In the genomic region with DNA sequence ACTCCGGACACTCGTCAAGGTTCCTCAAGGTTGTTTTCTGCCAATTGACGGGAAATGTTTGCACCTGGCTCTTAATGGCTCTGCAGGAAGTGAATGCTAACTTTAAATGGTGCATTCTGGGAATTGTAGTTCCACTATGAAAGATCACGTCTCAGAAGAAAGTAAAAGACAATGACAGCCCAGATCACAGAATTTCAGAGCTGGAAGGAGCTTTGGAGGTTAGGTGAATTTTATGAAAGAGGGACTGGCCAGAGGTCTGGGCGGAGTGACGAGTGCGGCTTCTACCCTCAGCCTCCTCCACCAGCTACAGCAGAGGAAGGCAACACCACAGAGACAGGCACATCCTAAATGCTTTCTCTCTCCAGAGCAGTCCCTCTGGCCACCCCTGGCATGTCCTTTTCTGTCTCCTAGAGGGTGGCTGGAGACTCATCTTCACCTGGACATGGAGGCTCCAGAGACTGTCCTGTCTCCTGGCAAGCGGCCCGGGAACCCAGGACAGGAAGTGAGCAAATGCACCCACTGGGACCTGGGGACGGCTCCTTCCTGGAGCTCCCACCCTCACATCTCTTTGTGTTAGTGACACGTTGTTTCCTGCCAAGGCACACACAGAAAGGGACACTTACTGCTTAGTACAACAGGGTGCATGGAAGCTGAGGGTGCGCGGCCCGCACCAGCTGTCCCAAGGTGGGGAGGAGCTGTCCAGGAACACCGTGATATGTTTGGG, we compare ENCODE assay signal across 1 cellular context.
TF ChIP-seq lines count a peak whose summit lies in the region.

No MANE protein-coding gene starts in this region.

TF ChIP-seq in K562, 482 proteins besides CTCF, POLR2A, EP300 and RAD21:
- no peak for TF ChIP-seq KLF16 (IDR thresholded peaks at IDR 0.05)
- TF ChIP-seq NEUROD1 (IDR thresholded peaks at IDR 0.05; ENCODE audit: borderline replicate concordance, low read depth, low read length, partially characterized antibody): no peak
- TF ChIP-seq NR2C1 (IDR thresholded peaks at IDR 0.05): peak; percentile 77
- TF ChIP-seq NR2C1 (tag; IDR thresholded peaks at IDR 0.05): peak; percentile 80
- TF ChIP-seq ZNF76 (CRISPR knock-in tag; IDR thresholded peaks at IDR 0.05; ENCODE audit: borderline replicate concordance): no peak
- TF ChIP-seq, protein P1, sequence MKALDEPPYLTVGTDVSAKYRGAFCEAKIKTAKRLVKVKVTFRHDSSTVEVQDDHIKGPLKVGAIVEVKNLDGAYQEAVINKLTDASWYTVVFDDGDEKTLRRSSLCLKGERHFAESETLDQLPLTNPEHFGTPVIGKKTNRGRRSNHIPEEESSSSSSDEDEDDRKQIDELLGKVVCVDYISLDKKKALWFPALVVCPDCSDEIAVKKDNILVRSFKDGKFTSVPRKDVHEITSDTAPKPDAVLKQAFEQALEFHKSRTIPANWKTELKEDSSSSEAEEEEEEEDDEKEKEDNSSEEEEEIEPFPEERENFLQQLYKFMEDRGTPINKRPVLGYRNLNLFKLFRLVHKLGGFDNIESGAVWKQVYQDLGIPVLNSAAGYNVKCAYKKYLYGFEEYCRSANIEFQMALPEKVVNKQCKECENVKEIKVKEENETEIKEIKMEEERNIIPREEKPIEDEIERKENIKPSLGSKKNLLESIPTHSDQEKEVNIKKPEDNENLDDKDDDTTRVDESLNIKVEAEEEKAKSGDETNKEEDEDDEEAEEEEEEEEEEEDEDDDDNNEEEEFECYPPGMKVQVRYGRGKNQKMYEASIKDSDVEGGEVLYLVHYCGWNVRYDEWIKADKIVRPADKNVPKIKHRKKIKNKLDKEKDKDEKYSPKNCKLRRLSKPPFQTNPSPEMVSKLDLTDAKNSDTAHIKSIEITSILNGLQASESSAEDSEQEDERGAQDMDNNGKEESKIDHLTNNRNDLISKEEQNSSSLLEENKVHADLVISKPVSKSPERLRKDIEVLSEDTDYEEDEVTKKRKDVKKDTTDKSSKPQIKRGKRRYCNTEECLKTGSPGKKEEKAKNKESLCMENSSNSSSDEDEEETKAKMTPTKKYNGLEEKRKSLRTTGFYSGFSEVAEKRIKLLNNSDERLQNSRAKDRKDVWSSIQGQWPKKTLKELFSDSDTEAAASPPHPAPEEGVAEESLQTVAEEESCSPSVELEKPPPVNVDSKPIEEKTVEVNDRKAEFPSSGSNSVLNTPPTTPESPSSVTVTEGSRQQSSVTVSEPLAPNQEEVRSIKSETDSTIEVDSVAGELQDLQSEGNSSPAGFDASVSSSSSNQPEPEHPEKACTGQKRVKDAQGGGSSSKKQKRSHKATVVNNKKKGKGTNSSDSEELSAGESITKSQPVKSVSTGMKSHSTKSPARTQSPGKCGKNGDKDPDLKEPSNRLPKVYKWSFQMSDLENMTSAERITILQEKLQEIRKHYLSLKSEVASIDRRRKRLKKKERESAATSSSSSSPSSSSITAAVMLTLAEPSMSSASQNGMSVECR (CRISPR knock-in tag; IDR thresholded peaks at IDR 0.05): no peak
- TF ChIP-seq GABPA (tag; conservative IDR thresholded peaks at IDR 0.05; ENCODE audit: low read depth): peak; percentile 81
- TF ChIP-seq KDM4B (IDR thresholded peaks at IDR 0.05; ENCODE audit: borderline replicate concordance in 2 of 2, low read depth in 1 of 2): no peak
- no peak for TF ChIP-seq STAT5A (IDR thresholded peaks at IDR 0.05; ENCODE audit: borderline replicate concordance, low read length)
- no peak for TF ChIP-seq SMARCA4 (IDR thresholded peaks at IDR 0.05)
- no peak for TF ChIP-seq NR2C2 (CRISPR knock-in tag; IDR thresholded peaks at IDR 0.05)
- peak; percentile 46 for TF ChIP-seq NR2C2 (tag; IDR thresholded peaks at IDR 0.05)
- peak; percentile 72 for TF ChIP-seq HCFC1 (IDR thresholded peaks at IDR 0.05; ENCODE audit: low read depth, low read length)
- TF ChIP-seq NONO (IDR thresholded peaks at IDR 0.05; ENCODE audit: low read depth in 2 of 2, low read length in 1 of 2): no peak
- no peak for TF ChIP-seq ZKSCAN1 (IDR thresholded peaks at IDR 0.05; ENCODE audit: low read depth, low read length)
- TF ChIP-seq, protein P2, sequence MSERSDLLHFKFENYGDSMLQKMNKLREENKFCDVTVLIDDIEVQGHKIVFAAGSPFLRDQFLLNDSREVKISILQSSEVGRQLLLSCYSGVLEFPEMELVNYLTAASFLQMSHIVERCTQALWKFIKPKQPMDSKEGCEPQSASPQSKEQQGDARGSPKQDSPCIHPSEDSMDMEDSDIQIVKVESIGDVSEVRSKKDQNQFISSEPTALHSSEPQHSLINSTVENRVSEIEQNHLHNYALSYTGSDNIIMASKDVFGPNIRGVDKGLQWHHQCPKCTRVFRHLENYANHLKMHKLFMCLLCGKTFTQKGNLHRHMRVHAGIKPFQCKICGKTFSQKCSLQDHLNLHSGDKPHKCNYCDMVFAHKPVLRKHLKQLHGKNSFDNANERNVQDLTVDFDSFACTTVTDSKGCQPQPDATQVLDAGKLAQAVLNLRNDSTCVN (CRISPR knock-in tag; IDR thresholded peaks at IDR 0.05): no peak
- TF ChIP-seq, protein P3, sequence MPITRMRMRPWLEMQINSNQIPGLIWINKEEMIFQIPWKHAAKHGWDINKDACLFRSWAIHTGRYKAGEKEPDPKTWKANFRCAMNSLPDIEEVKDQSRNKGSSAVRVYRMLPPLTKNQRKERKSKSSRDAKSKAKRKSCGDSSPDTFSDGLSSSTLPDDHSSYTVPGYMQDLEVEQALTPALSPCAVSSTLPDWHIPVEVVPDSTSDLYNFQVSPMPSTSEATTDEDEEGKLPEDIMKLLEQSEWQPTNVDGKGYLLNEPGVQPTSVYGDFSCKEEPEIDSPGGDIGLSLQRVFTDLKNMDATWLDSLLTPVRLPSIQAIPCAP (CRISPR knock-in tag; IDR thresholded peaks at IDR 0.05; ENCODE audit: borderline replicate concordance): no peak
- TF ChIP-seq, protein P4, sequence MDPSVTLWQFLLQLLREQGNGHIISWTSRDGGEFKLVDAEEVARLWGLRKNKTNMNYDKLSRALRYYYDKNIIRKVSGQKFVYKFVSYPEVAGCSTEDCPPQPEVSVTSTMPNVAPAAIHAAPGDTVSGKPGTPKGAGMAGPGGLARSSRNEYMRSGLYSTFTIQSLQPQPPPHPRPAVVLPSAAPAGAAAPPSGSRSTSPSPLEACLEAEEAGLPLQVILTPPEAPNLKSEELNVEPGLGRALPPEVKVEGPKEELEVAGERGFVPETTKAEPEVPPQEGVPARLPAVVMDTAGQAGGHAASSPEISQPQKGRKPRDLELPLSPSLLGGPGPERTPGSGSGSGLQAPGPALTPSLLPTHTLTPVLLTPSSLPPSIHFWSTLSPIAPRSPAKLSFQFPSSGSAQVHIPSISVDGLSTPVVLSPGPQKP (CRISPR knock-in tag; IDR thresholded peaks at IDR 0.05): no peak
- TF ChIP-seq SMARCC2 (IDR thresholded peaks at IDR 0.05; ENCODE audit: low read depth): no peak
- no peak for TF ChIP-seq CXXC5 (CRISPR knock-in tag; IDR thresholded peaks at IDR 0.05)
- no peak for TF ChIP-seq SAP30 (IDR thresholded peaks at IDR 0.05; ENCODE audit: borderline replicate concordance, insufficient read depth, low read depth, low read length, poor library complexity, severe bottlenecking)
- TF ChIP-seq ZNF197 (CRISPR knock-in tag; IDR thresholded peaks at IDR 0.05; ENCODE audit: low read depth): no peak
- TF ChIP-seq ZNF239 (CRISPR knock-in tag; IDR thresholded peaks at IDR 0.05): no peak
- no peak for TF ChIP-seq TRIM28 (IDR thresholded peaks at IDR 0.05)
- TF ChIP-seq ZSCAN32 (CRISPR knock-in tag; IDR thresholded peaks at IDR 0.05): no peak
- TF ChIP-seq, protein P5, sequence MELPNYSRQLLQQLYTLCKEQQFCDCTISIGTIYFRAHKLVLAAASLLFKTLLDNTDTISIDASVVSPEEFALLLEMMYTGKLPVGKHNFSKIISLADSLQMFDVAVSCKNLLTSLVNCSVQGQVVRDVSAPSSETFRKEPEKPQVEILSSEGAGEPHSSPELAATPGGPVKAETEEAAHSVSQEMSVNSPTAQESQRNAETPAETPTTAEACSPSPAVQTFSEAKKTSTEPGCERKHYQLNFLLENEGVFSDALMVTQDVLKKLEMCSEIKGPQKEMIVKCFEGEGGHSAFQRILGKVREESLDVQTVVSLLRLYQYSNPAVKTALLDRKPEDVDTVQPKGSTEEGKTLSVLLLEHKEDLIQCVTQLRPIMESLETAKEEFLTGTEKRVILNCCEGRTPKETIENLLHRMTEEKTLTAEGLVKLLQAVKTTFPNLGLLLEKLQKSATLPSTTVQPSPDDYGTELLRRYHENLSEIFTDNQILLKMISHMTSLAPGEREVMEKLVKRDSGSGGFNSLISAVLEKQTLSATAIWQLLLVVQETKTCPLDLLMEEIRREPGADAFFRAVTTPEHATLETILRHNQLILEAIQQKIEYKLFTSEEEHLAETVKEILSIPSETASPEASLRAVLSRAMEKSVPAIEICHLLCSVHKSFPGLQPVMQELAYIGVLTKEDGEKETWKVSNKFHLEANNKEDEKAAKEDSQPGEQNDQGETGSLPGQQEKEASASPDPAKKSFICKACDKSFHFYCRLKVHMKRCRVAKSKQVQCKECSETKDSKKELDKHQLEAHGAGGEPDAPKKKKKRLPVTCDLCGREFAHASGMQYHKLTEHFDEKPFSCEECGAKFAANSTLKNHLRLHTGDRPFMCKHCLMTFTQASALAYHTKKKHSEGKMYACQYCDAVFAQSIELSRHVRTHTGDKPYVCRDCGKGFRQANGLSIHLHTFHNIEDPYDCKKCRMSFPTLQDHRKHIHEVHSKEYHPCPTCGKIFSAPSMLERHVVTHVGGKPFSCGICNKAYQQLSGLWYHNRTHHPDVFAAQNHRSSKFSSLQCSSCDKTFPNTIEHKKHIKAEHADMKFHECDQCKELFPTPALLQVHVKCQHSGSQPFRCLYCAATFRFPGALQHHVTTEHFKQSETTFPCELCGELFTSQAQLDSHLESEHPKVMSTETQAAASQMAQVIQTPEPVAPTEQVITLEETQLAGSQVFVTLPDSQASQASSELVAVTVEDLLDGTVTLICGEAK (IDR thresholded peaks at IDR 0.05): peak; percentile 71
- TF ChIP-seq, protein P5 (CRISPR knock-in tag; IDR thresholded peaks at IDR 0.05): no peak
- no peak for TF ChIP-seq XRCC4 (IDR thresholded peaks at IDR 0.05; ENCODE audit: extremely low read depth, insufficient read depth, insufficient read length)
- TF ChIP-seq ZBTB1 (CRISPR knock-in tag; IDR thresholded peaks at IDR 0.05; ENCODE audit: borderline replicate concordance, low read depth): no peak
- TF ChIP-seq SIX5 (IDR thresholded peaks at IDR 0.05; ENCODE audit: borderline replicate concordance in 1 of 2, insufficient read depth in 1 of 2, low read depth in 1 of 2, low read length in 2 of 2): peak; percentile 37 to 40; a peak in 1 of 4 replicates
- no peak for TF ChIP-seq TAF15 (IDR thresholded peaks at IDR 0.05; ENCODE audit: low read depth, low read length)
- peak; percentile 72 for TF ChIP-seq ZNF143 (CRISPR knock-in tag; IDR thresholded peaks at IDR 0.05)
- TF ChIP-seq GABPB1 (CRISPR knock-in tag; IDR thresholded peaks at IDR 0.05): peak; percentile 32; the same call in 1 of the 2 replicates
- no peak for TF ChIP-seq ZNF3 (CRISPR knock-in tag; IDR thresholded peaks at IDR 0.05)
- TF ChIP-seq HMG20A (CRISPR knock-in tag; conservative IDR thresholded peaks at IDR 0.05): no peak
- no peak for TF ChIP-seq MBD2 (IDR thresholded peaks at IDR 0.05; ENCODE audit: borderline replicate concordance, low read depth)
- TF ChIP-seq ZNF347 (CRISPR knock-in tag; IDR thresholded peaks at IDR 0.05; ENCODE audit: low read depth): no peak
